34 cellular contexts compared by ENCODE assay signal in the genomic region with DNA sequence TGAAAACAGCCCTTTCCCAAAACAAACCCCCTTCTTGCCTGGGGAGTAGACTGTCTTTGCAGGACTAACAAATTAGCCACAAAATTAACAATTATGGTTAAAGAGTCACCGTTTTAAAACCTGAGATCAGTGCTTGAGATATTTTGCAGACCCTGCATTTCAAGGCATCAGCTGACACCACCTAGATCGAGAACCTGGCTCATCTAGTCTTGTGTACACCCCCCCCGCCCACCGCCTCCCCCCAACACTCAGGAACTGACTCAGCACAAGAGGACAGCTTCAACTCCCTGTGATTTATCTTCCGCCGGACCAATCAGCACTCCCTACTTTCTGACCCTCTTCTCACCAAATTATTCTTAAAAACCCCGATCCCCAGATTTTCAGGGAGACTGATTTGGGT.
"Had no signal": no experiment of that assay in that cellular context is flagged by ENCODE, and none has a peak within 500 bp of the region (broad histone marks: within the 10 kb centered on the region; RNA-seq: fewer than 3 reads in every experiment).

No MANE protein-coding gene starts in this region.

- H3K4me1 ChIP-seq: adrenal gland, body of pancreas, breast epithelium, SJSA1 had no signal

- ATAC-seq: activated naive CD4-positive, alpha-beta T cell treated with anti-CD3 and anti-CD28 coated beads, Interleukin-2, amount 50 U/mL, for 72 hours; activated T-cell treated with anti-CD3 and anti-CD28 coated beads, Interleukin-2, amount 50 U/mL, for 4 hours; body of pancreas; Panc1 had no signal

- DNase-seq: activated B cell treated with CpG ODN at 0.5 μM for 24 hours; activated CD4-positive, alpha-beta memory T cell treated with anti-CD3 and anti-CD28 coated beads for 36 hours; activated CD4-positive, alpha-beta T cell treated with anti-CD3 and anti-CD28 coated beads for 4 hours; activated CD4-positive, alpha-beta T cell treated with anti-CD3 and anti-CD28 coated beads, Interleukin-2, amount 50 U/mL, for 1 hour; activated CD4-positive, CD25-positive, alpha-beta regulatory T cell treated with anti-CD3 and anti-CD28 coated beads, Interleukin-2, amount 50 U/mL, for 72 hours; activated CD8-positive, alpha-beta memory T cell treated with anti-CD3 and anti-CD28 coated beads, Interleukin-2, amount 50 U/mL, for 4 hours; activated gamma-delta T cell treated with Interleukin-2 at 50 U/mL for 16 hours; activated naive CD4-positive, alpha-beta T cell treated with anti-CD3 and anti-CD28 coated beads for 36 hours; activated T-cell treated with anti-CD3 and anti-CD28 coated beads for 4 hours; activated T-cell treated with anti-CD3 and anti-CD28 coated beads, Interleukin-2, amount 50 U/mL, for 4 hours; adrenal gland; body of pancreas; MG63; NCI-H1048; NCI-H1105 treated with DMSO at 0.1 percent for 48 hours; NCI-H1436; NCI-H1694; NCI-H1930; NCI-H2081 treated with DMSO at 0.1 percent for 48 hours; NCI-H510A; NCI-H526; NCI-H774; SHP77 treated with DMSO at 0.1 percent for 48 hours; SW 1271; T-helper 1 cell; T-helper 2 cell; T-helper 9 cell had no signal

- H3K36me3 ChIP-seq: adrenal gland, breast epithelium, MG63, SJSA1 had no signal

- H3K27ac ChIP-seq: adrenal gland, body of pancreas, breast epithelium, SJSA1, VCaP had no signal

- H3K27me3 Mint-ChIP-seq: activated B cell treated with CpG ODN at 0.5 μM for 24 hours; activated CD4-positive, alpha-beta memory T cell treated with anti-CD3 and anti-CD28 coated beads for 36 hours had no signal

- H3K4me1 Mint-ChIP-seq: activated B cell treated with CpG ODN at 0.5 μM for 24 hours had no signal

- FAIRE-seq: astrocyte had no signal

- H3K4me3 ChIP-seq: adrenal gland, body of pancreas, breast epithelium, MG63, SJSA1 had no signal

- H3K27me3 ChIP-seq: adrenal gland, body of pancreas, breast epithelium, MG63, SJSA1 had no signal

- H3K4me3 Mint-ChIP-seq: activated B cell treated with CpG ODN at 0.5 μM for 24 hours; activated CD4-positive, alpha-beta memory T cell treated with anti-CD3 and anti-CD28 coated beads for 36 hours; activated naive CD4-positive, alpha-beta T cell treated with anti-CD3 and anti-CD28 coated beads for 36 hours; activated T-cell treated with anti-CD3 and anti-CD28 coated beads, Interleukin-2, amount 50 U/mL, for 4 hours; activated T-helper 1 cell treated with anti-CD3 and anti-CD28 coated beads, Interleukin-12 subunit alpha, Interleukin-12 subunit beta, Interleukin-2, Interleukin-4 antibody, amounts not matched to agents 30 ng/mL and 10 ng/mL and 1 ng/mL, durations not matched to agents 14 hours and 24 hours and 36 hours had no signal

- H3K9me3 ChIP-seq: adrenal gland, body of pancreas, breast epithelium, MG63, SJSA1 had no signal

- H3K36me3 Mint-ChIP-seq: activated CD4-positive, alpha-beta memory T cell treated with anti-CD3 and anti-CD28 coated beads for 36 hours; activated naive CD4-positive, alpha-beta T cell treated with anti-CD3 and anti-CD28 coated beads, Interleukin-2, amount 50 U/mL, for 72 hours had no signal

- H3K27ac Mint-ChIP-seq: activated B cell treated with CpG ODN at 0.5 μM for 24 hours; activated CD4-positive, alpha-beta memory T cell treated with anti-CD3 and anti-CD28 coated beads for 36 hours; activated naive CD4-positive, alpha-beta T cell treated with anti-CD3 and anti-CD28 coated beads for 36 hours; activated naive CD4-positive, alpha-beta T cell treated with anti-CD3 and anti-CD28 coated beads, Interleukin-2, amount 50 U/mL, for 72 hours; activated T-helper 1 cell treated with anti-CD3 and anti-CD28 coated beads, Interleukin-12 subunit alpha, Interleukin-12 subunit beta, Interleukin-2, Interleukin-4 antibody, amounts not matched to agents 30 ng/mL and 10 ng/mL and 1 ng/mL, durations not matched to agents 14 hours and 24 hours and 36 hours had no signal
